Comparison of ENCODE assay signal across 1 cellular context in genomic region chr4:43048570-43048969, GRCh38.
TF ChIP-seq lines count a peak whose summit lies in the region.

No MANE protein-coding gene starts in this region.

TF ChIP-seq in IMR-90, 13 proteins besides CTCF, POLR2A, EP300 and RAD21 (continued from another document):
- TF ChIP-seq USF2 (IDR thresholded peaks at IDR 0.05; ENCODE audit: low read depth, low read length) (no peak), RFX5 (IDR thresholded peaks at IDR 0.05; ENCODE audit: low read depth, low read length) (no peak), SMC3 (IDR thresholded peaks at IDR 0.05; ENCODE audit: low read depth, low read length) (no peak), CHD1 (IDR thresholded peaks at IDR 0.05; ENCODE audit: low read depth, low read length) (no peak), CEBPB (IDR thresholded peaks at IDR 0.05; ENCODE audit: low read depth, low read length) (no peak)
